ENCODE assay signal across 7 cellular contexts in the genomic region with DNA sequence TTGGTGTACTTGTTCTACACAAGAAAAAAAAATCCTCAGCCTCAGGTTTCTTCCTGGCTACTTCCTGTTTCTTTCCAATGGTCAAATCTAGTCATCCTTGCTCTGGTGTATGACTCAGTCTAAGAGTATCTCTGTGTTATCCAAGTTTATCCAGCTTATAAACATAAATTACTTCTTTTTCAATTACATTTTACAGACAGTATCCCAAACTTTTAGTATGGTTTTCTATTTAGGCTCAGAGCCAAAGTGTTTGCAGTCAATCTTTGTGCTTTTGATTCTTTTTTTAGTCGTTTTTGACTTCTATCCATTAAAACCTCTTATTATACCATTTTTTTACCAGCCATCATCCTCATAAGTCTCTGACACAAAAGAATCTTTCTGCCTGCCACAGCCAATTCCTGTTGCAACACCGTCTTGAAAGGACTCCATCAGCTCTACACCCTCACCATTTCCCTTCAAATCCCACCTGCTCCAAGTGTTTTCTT.
DNase-seq lines count a peak whose midpoint lies in the region; ATAC-seq and TF ChIP-seq lines count a peak whose summit lies in the region.

No MANE protein-coding gene starts in this region.

- no peak for TF ChIP-seq CTCF in brain microvascular endothelial cell (IDR thresholded peaks at IDR 0.05; ENCODE audit: low read depth, low read length, missing control alignments)

- no peaks in the 10 kb centered on the region for H3K36me3 Mint-ChIP-seq in activated CD4-positive, alpha-beta T cell treated with anti-CD3 and anti-CD28 coated beads, Interleukin-2, amount 10 ng/mL, durations not matched to agents 7 days and 5 days (ENCODE audit: low read depth)

- peaks cover 12% of the 10 kb centered on the region for H3K9me3 Mint-ChIP-seq in activated CD4-positive, alpha-beta T cell treated with anti-CD3 and anti-CD28 coated beads, Interleukin-2, amount 10 ng/mL, durations not matched to agents 7 days and 5 days

- in situ Hi-C loops in brain microvascular endothelial cell (cut with HindIII; ENCODE audit: low pct_ligation_motif_present, low sequenced_read_pairs), result no loop called here

- H3K27ac Mint-ChIP-seq in activated CD4-positive, alpha-beta T cell treated with anti-CD3 and anti-CD28 coated beads, Interleukin-2, amount 10 ng/mL, durations not matched to agents 7 days and 5 days, result no peak overlapping the region

- CTCF ChIA-PET in activated CD4-positive, alpha-beta T cell treated with anti-CD3 and anti-CD28 coated beads, Interleukin-2, amount 10 ng/mL, durations not matched to agents 7 days and 5 days (lab: Charles Lee), result interaction anchor here (1.4 to 1.9 kb wide), 2 partner anchors 24 to 31 kb away, joined by 3 to 5 read pairs; no protein-coding TSS in a partner anchor

- ATAC-seq in left colon, result peak; percentile 83

- no peak overlapping the region for H3K4me3 Mint-ChIP-seq in activated CD4-positive, alpha-beta T cell treated with anti-CD3 and anti-CD28 coated beads, Interleukin-2, amount 10 ng/mL, durations not matched to agents 7 days and 5 days

- no peaks in the 10 kb centered on the region for H3K27me3 ChIP-seq in brain microvascular endothelial cell (replicated peaks)

- no peaks in the 10 kb centered on the region for H3K4me1 ChIP-seq in urinary bladder (ENCODE audit: insufficient read depth)

- POLR2A ChIA-PET in activated CD4-positive, alpha-beta T cell treated with anti-CD3 and anti-CD28 coated beads, Interleukin-2, amount 10 ng/mL, durations not matched to agents 7 days and 5 days (lab: Charles Lee), result no interaction called here

- H3K27ac ChIP-seq in brain microvascular endothelial cell (peak overlapping the region; percentile 46), urinary bladder (ENCODE audit: low read depth) (peak overlapping the region; percentile 18)

- peaks cover 10% of the 10 kb centered on the region for H3K4me1 Mint-ChIP-seq in activated CD4-positive, alpha-beta T cell treated with anti-CD3 and anti-CD28 coated beads, Interleukin-2, amount 10 ng/mL, durations not matched to agents 7 days and 5 days

- WGBS in urinary bladder, result 17% methylated on average over 2 of the region's 2 CpGs

- intact Hi-C loops in left colon (cut with DNase I, micrococcal nuclease), result no loop called here

- no peaks in the 10 kb centered on the region for H3K36me3 ChIP-seq in brain microvascular endothelial cell (replicated peaks)
- no peaks in the 10 kb centered on the region for H3K36me3 ChIP-seq in urinary bladder (ENCODE audit: insufficient read depth)

- H3K4me3 ChIP-seq in brain microvascular endothelial cell (ENCODE audit: low read depth, low read length), result no peak overlapping the region
- no peak overlapping the region for H3K4me3 ChIP-seq in urinary bladder (ENCODE audit: low read depth, low read length)

- H3K27me3 Mint-ChIP-seq in activated CD4-positive, alpha-beta T cell treated with anti-CD3 and anti-CD28 coated beads, Interleukin-2, amount 10 ng/mL, durations not matched to agents 7 days and 5 days, result no peaks in the 10 kb centered on the region

- DNase-seq in LHCN-M2 (ENCODE audit: low read depth) (peak; percentile 91), brain microvascular endothelial cell (peak; percentile 76), left colon (no peak), DMS79 treated with DMSO at 0.1 percent for 48 hours (lab: John Stamatoyannopoulos, UW) (no peak)
- DNase-seq in activated CD4-positive, alpha-beta T cell treated with anti-CD3 and anti-CD28 coated beads, Interleukin-2, amount 50 U/mL, for 4 hours, result no peak
- no peak for DNase-seq in activated CD4-positive, alpha-beta T cell treated with anti-CD3 and anti-CD28 coated beads, Interleukin-2, amount 10 ng/mL, durations not matched to agents 7 days and 5 days

Comparison
In these comparisons a context has a peak if more than half of its experiments do, and no peak if none do; other contexts are left out.
1. DNase-seq: peak in LHCN-M2 (single experiment) and brain microvascular endothelial cell (single experiment); none in left colon (0 of 2), activated CD4-positive, alpha-beta T cell treated with anti-CD3 and anti-CD28 coated beads, Interleukin-2, amount 50 U/mL, for 4 hours (0 of 2), activated CD4-positive, alpha-beta T cell treated with anti-CD3 and anti-CD28 coated beads, Interleukin-2, amount 10 ng/mL, durations not matched to agents 7 days and 5 days (single experiment) and DMS79 treated with DMSO at 0.1 percent for 48 hours (single experiment).